Comparison of ENCODE assay signal across 17 cellular contexts in the genomic region with DNA sequence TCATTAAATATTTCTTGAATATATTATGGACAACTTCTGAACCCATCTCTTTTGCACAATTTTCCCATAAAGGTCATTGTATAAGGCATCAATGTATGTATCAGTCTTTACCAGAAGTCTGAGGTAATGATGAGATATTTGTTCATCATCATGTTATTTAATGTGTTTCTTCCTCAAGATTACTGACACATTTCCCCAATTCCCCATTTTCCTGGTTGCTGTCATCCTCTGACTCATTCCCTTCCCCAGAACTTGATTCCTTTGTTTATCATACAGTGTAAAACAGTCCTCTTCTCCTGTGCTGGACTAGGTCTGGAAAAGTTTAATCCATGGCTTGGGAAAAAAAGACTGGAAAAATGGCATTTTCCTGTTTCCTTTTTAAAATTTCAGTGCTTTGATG.
DNase-seq lines count a peak whose midpoint lies in the region; TF ChIP-seq lines count a peak whose summit lies in the region.
"Had no signal": no experiment of that assay in that cellular context is flagged by ENCODE, and none has a peak within 500 bp of the region (broad histone marks: within the 10 kb centered on the region; RNA-seq: fewer than 3 reads in every experiment).

No MANE protein-coding gene starts in this region.

- H3K36me3 ChIP-seq in ACC112 (ENCODE audit: insufficient read depth, low read length): no peaks in the 10 kb centered on the region
- no peaks in the 10 kb centered on the region for H3K36me3 ChIP-seq in effector memory CD4-positive, alpha-beta T cell (ENCODE audit: control insufficient read depth, insufficient read depth, low read length)
- no peaks in the 10 kb centered on the region for H3K36me3 ChIP-seq in esophagus squamous epithelium
- H3K36me3 ChIP-seq: left lung, SJCRH30 had no signal

- no peak overlapping the region for H2AFZ ChIP-seq in ACC112 (ENCODE audit: low read length, unreplicated experiment)

- no peaks in the 10 kb centered on the region for H3K79me2 ChIP-seq in ACC112 (ENCODE audit: control insufficient read depth, insufficient read depth, low read length, unreplicated experiment)

- H3K4me1 ChIP-seq in ACC112 (ENCODE audit: control insufficient read depth, insufficient read depth, low read length, unreplicated experiment) (peaks cover 22% of the 10 kb centered on the region), esophagus squamous epithelium (no peaks in the 10 kb centered on the region)
- H3K4me1 ChIP-seq in effector memory CD4-positive, alpha-beta T cell (ENCODE audit: control insufficient read depth, insufficient read depth, low read length, poor library complexity, severe bottlenecking): no peaks in the 10 kb centered on the region
- H3K4me1 ChIP-seq: left lung had no signal

- H3K27me3 ChIP-seq in ACC112 (ENCODE audit: insufficient read depth, low read length): no peaks in the 10 kb centered on the region
- H3K27me3 ChIP-seq in effector memory CD4-positive, alpha-beta T cell (replicated peaks; ENCODE audit: control insufficient read depth, insufficient read depth, low read length, poor library complexity, severe bottlenecking): no peaks in the 10 kb centered on the region
- no peaks in the 10 kb centered on the region for H3K27me3 ChIP-seq in esophagus squamous epithelium
- H3K27me3 ChIP-seq: left lung, SJCRH30 had no signal

- DNase-seq in H4 (ENCODE audit: low spot score): peak; percentile 42
- peak; percentile 21 for DNase-seq in astrocyte of the hippocampus (ENCODE audit: low read depth, low spot score)
- DNase-seq in glomerular visceral epithelial cell (ENCODE audit: extremely low spot score): peak; percentile 13
- DNase-seq in effector memory CD4-positive, alpha-beta T cell: no peak
- DNase-seq in islet precursor cell: no peak
- no peak for DNase-seq in activated CD4-positive, alpha-beta T cell treated with anti-CD3 and anti-CD28 coated beads, Interleukin-2, amount 50 U/mL, for 1 hour
- no peak for DNase-seq in esophagus squamous epithelium (lab: John Stamatoyannopoulos, UW)
- DNase-seq: activated CD4-positive, alpha-beta T cell treated with anti-CD3 and anti-CD28 coated beads, Interleukin-2, amount 50 U/mL, for 4 hours; activated naive CD8-positive, alpha-beta T cell treated with anti-CD3 and anti-CD28 coated beads, Interleukin-2, amount 10 ng/mL, durations not matched to agents 7 days and 5 days; activated T-cell treated with anti-CD3 and anti-CD28 coated beads, Interleukin-2, amount 50 U/mL, for 48 hours; cerebellar nuclear complex; hippocampal formation; left lung; naive thymus-derived CD4-positive, alpha-beta T cell; NCI-H1105 had no signal

- H3K4me3 ChIP-seq in ACC112 (ENCODE audit: low read depth, low read length): no peak overlapping the region
- no peak overlapping the region for H3K4me3 ChIP-seq in effector memory CD4-positive, alpha-beta T cell (ENCODE audit: insufficient read depth, low read depth, low read length, poor library complexity, severe bottlenecking)
- no peak overlapping the region for H3K4me3 ChIP-seq in esophagus squamous epithelium
- H3K4me3 ChIP-seq: left lung, SJCRH30 had no signal

- intact Hi-C loops in esophagus squamous epithelium (cut with DNase I): no loop called here

- no peak for TF ChIP-seq POLR2A in esophagus squamous epithelium (IDR thresholded peaks at IDR 0.05)

- no peaks in the 10 kb centered on the region for H3K9me3 ChIP-seq in effector memory CD4-positive, alpha-beta T cell (ENCODE audit: control insufficient read depth, low read length)
- H3K9me3 ChIP-seq in esophagus squamous epithelium: no peaks in the 10 kb centered on the region
- H3K9me3 ChIP-seq: SJCRH30 had no signal

- peak overlapping the region; percentile 16; the same call in 1 of the 2 replicates for H3K27ac ChIP-seq in ACC112 (ENCODE audit: low read depth, low read length)
- no peak overlapping the region for H3K27ac ChIP-seq in effector memory CD4-positive, alpha-beta T cell (ENCODE audit: insufficient read depth, low read length, poor library complexity, severe bottlenecking)
- H3K27ac ChIP-seq in esophagus squamous epithelium: no peak overlapping the region
- H3K27ac ChIP-seq: left lung, SJCRH30 had no signal

- no peak for TF ChIP-seq CTCF in esophagus squamous epithelium (IDR thresholded peaks at IDR 0.05)

Comparison
In these comparisons a context has a peak if more than half of its experiments do, and no peak if none do; other contexts are left out.
1. DNase-seq: peak in H4 (single experiment), astrocyte of the hippocampus (single experiment) and glomerular visceral epithelial cell (single experiment); none in effector memory CD4-positive, alpha-beta T cell (0 of 3), islet precursor cell (single experiment), activated CD4-positive, alpha-beta T cell treated with anti-CD3 and anti-CD28 coated beads, Interleukin-2, amount 50 U/mL, for 1 hour (single experiment) and esophagus squamous epithelium (single experiment).